In the genomic region with DNA sequence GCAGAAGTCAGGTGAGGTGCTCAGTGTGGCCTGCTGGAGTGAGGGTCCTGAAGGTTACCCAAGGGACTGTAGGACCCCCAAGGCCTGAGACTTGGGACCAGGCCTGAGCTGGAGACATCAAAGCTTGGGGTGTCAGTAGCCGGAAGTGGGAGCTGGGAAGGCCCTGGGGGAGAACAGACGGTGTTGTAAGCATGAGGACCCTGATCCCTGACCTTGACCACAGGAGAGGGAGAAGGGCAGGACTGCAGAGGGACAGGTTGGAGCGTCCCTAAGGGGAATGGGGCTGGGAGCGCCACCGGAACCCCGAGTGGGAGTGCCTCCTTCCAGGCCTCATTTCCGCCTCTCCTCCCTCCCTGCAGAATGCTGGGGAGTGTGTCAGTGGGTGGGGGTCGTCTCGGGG, we compare ENCODE assay signal across 8 cellular contexts. TPM values are rescaled to one million over a fixed set of nuclear protein-coding genes. Genes with fewer than 3 reads are reported as not detected.
A peak's percentile ranks its signal among the peaks of the same experiment; 100 is the strongest.
DNase-seq lines count a peak whose midpoint lies in the region; ATAC-seq and TF ChIP-seq lines count a peak whose summit lies in the region.

No MANE protein-coding gene starts in this region.

- H3F3A ChIP-seq in GM23338 (replicated peaks; ENCODE audit: low read depth), result 0 out of 2 replicates have a peak, but pooled peaks cover 7% of the 10 kb centered on the region

- H3K27me3 ChIP-seq in GM23338 (ENCODE audit: insufficient read depth), result no peaks in the 10 kb centered on the region

- H2AFZ ChIP-seq in GM23338, result peak overlapping the region; percentile 94; the same call in 1 of the 2 replicates

- H3K36me3 Mint-ChIP-seq in GM23338 (ENCODE audit: low read depth) (no peaks in the 10 kb centered on the region), T-cell (no peaks in the 10 kb centered on the region)

- peak overlapping the region; percentile 98 for H3K4me3 Mint-ChIP-seq in GM23338
- peak overlapping the region; percentile 94 to 98 (median 98) for H3K4me3 Mint-ChIP-seq in T-cell

- peak overlapping the region; percentile 95 for H3K4me2 ChIP-seq in GM23338

- H3K27me3 Mint-ChIP-seq in GM23338 (ENCODE audit: insufficient read depth, low read depth, poor library complexity) (peaks cover 19% of the 10 kb centered on the region), T-cell (no peaks in the 10 kb centered on the region)

- DNase-seq in GM23338 (ENCODE audit: low spot score) (no peak), T-cell (no peak), fibroblast of villous mesenchyme (ENCODE audit: low read depth) (no peak), H4 (ENCODE audit: low spot score) (no peak), retina (no peak), DMS79 treated with DMSO at 0.1 percent for 48 hours (lab: John Stamatoyannopoulos, UW) (no peak)

- H3K27ac ChIP-seq in GM23338 (ENCODE audit: low read depth) (no peak overlapping the region), skin epidermis (peak overlapping the region in 16 of 21 experiments; percentile 66 to 92 (median 86))

- H3K27ac Mint-ChIP-seq in GM23338, result no peak overlapping the region
- H3K27ac Mint-ChIP-seq in T-cell, result peak overlapping the region; percentile 91 to 95

- peaks cover 13% of the 10 kb centered on the region for H3K4me1 ChIP-seq in GM23338 (ENCODE audit: insufficient read depth)

- POLR2A ChIA-PET in T-cell (lab: Charles Lee), result no interaction called here

- ATAC-seq in GM23338, result no peak
- no peak for ATAC-seq in T-cell (replicated peaks in 1 of 4)
- no peak for ATAC-seq in GM21423 (IDR thresholded peaks at IDR 0.05; ENCODE audit: unreplicated experiment)

- peaks cover 21% of the 10 kb centered on the region for H3K4me1 Mint-ChIP-seq in GM23338
- peaks cover 28 to 45% (median 39%) of the 10 kb centered on the region in 3 donors for H3K4me1 Mint-ChIP-seq in T-cell

- H4K20me1 ChIP-seq in GM23338 (replicated peaks; ENCODE audit: insufficient read depth), result no peaks in the 10 kb centered on the region

- no peaks in the 10 kb centered on the region for H3K79me2 ChIP-seq in GM23338 (replicated peaks; ENCODE audit: insufficient read depth)

- no peak for TF ChIP-seq CTCF in GM23338 (conservative IDR thresholded peaks at IDR 0.05; ENCODE audit: low read depth in 2 of 2)
- TF ChIP-seq CTCF in fibroblast of villous mesenchyme (IDR thresholded peaks at IDR 0.05; ENCODE audit: insufficient read depth, low read depth, low read length), result no peak

- no peaks in the 10 kb centered on the region for H3K36me3 ChIP-seq in GM23338 (ENCODE audit: insufficient read depth)

- no peaks in the 10 kb centered on the region for H3K9me2 ChIP-seq in GM23338 (ENCODE audit: insufficient read depth)

- no peaks in the 10 kb centered on the region for H3K9me3 Mint-ChIP-seq in GM23338
- no peaks in the 10 kb centered on the region for H3K9me3 Mint-ChIP-seq in T-cell

- CTCF ChIA-PET in T-cell (lab: Charles Lee), result interaction anchor here in 1 of 2 donors (0.6 to 2.3 kb wide), 4 partner anchors 18 to 191 kb away, joined by 3 to 20 read pairs (median 4); a partner anchor contains a TSS

- H3K4me3 ChIP-seq in GM23338, result peak overlapping the region; percentile 66
- H3K4me3 ChIP-seq in fibroblast of villous mesenchyme (ENCODE audit: low read depth, low read length), result peak overlapping the region; percentile 71
- peak overlapping the region in 2 of 7 experiments; percentile 62 to 65 for H3K4me3 ChIP-seq in skin epidermis

TF ChIP-seq in GM23338, 12 proteins besides CTCF, POLR2A, EP300 and RAD21:
- TF ChIP-seq ZNF114 (CRISPR knock-in tag; IDR thresholded peaks at IDR 0.05) (no peak), ZNF331 (CRISPR knock-in tag; IDR thresholded peaks at IDR 0.05; ENCODE audit: low read depth) (no peak), STAT1 (IDR thresholded peaks at IDR 0.05; ENCODE audit: unreplicated experiment) (no peak), EZH2 (IDR thresholded peaks at IDR 0.05; ENCODE audit: low read depth, unreplicated experiment) (no peak), EZH2phosphoT487 (IDR thresholded peaks at IDR 0.05; ENCODE audit: unreplicated experiment) (no peak)
- TF ChIP-seq, protein P1, sequence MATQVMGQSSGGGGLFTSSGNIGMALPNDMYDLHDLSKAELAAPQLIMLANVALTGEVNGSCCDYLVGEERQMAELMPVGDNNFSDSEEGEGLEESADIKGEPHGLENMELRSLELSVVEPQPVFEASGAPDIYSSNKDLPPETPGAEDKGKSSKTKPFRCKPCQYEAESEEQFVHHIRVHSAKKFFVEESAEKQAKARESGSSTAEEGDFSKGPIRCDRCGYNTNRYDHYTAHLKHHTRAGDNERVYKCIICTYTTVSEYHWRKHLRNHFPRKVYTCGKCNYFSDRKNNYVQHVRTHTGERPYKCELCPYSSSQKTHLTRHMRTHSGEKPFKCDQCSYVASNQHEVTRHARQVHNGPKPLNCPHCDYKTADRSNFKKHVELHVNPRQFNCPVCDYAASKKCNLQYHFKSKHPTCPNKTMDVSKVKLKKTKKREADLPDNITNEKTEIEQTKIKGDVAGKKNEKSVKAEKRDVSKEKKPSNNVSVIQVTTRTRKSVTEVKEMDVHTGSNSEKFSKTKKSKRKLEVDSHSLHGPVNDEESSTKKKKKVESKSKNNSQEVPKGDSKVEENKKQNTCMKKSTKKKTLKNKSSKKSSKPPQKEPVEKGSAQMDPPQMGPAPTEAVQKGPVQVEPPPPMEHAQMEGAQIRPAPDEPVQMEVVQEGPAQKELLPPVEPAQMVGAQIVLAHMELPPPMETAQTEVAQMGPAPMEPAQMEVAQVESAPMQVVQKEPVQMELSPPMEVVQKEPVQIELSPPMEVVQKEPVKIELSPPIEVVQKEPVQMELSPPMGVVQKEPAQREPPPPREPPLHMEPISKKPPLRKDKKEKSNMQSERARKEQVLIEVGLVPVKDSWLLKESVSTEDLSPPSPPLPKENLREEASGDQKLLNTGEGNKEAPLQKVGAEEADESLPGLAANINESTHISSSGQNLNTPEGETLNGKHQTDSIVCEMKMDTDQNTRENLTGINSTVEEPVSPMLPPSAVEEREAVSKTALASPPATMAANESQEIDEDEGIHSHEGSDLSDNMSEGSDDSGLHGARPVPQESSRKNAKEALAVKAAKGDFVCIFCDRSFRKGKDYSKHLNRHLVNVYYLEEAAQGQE (IDR thresholded peaks at IDR 0.05; ENCODE audit: unreplicated experiment), result no peak
TF ChIP-seq in GM23338: peak in this region for 0.

RNA-seq across cellular contexts. Expression of a gene that starts 0.5 kb away (rescaled TPM):
- not detected in 2 replicates for total RNA-seq in GM23338 (2014; rRNA removed; shearing (Covaris generic))
- not detected in 2 replicates for polyA plus RNA-seq in GM23338 (2016; fragmentation: Nextera tagmentation; extraction: Ambion mirVana)
- total RNA-seq in T-cell (10 to 100 TPM in 1 of 5 donors, 1 to 10 TPM in 4; 4.6 to 31.8 (median 6.2) TPM), fibroblast of villous mesenchyme (not detected in 2 replicates)
- total RNA-seq in H4 (2014; rRNA removed; shearing (Covaris generic)), result not detected in 2 replicates

RNA-seq across cellular contexts. Expression of a gene that starts 0.9 kb away (rescaled TPM):
- total RNA-seq in GM23338 (2014; rRNA removed; shearing (Covaris generic)), result 9.5 and 15.1 TPM in 2 replicates
- 18.6 and 18.9 TPM in 2 replicates for polyA plus RNA-seq in GM23338 (2016; fragmentation: Nextera tagmentation; extraction: Ambion mirVana)
- 10 to 100 TPM in 4 of 5 donors, 1 to 10 TPM in 1; 4.4 to 15.9 (median 12.9) TPM for total RNA-seq in T-cell
- 11.7 and 16.4 TPM in 2 replicates for total RNA-seq in fibroblast of villous mesenchyme
- 9.9 and 11.4 TPM in 2 replicates for total RNA-seq in H4 (2014; rRNA removed; shearing (Covaris generic))

RNA-seq across cellular contexts. Expression of a gene that starts 9.6 kb away (rescaled TPM):
- 0.17 TPM in 1 of 2 replicates, not detected in the other for total RNA-seq in GM23338 (2014; rRNA removed; shearing (Covaris generic))
- polyA plus RNA-seq in GM23338 (2016; fragmentation: Nextera tagmentation; extraction: Ambion mirVana), result 0.55 and 0.78 TPM in 2 replicates
- total RNA-seq in T-cell (under 1 TPM in 3 of 5 donors, not detected in 2; 0.13 to 0.44 (median 0.40) TPM), fibroblast of villous mesenchyme (under 0.01 TPM in 2 replicates)
- not detected in 2 replicates for total RNA-seq in H4 (2014; rRNA removed; shearing (Covaris generic))

RNA-seq across cellular contexts. Expression of a gene that starts 18.7 kb away (rescaled TPM):
- total RNA-seq in GM23338 (2014; rRNA removed; shearing (Covaris generic)), result 21.1 and 23.5 TPM in 2 replicates
- 14.4 TPM in 2 replicates for polyA plus RNA-seq in GM23338 (2016; fragmentation: Nextera tagmentation; extraction: Ambion mirVana)
- total RNA-seq in T-cell, result 10 to 100 TPM in 3 of 5 donors, 1 to 10 TPM in 2; 7.7 to 18.4 (median 15.5) TPM
- 4.2 and 5.2 TPM in 2 replicates for total RNA-seq in fibroblast of villous mesenchyme
- total RNA-seq in H4 (2014; rRNA removed; shearing (Covaris generic)), result 6.3 and 11.5 TPM in 2 replicates
